Comparison of ENCODE assay signal across 12 cellular contexts in genomic region chr16:89155184-89155679, GRCh38. TPM values are rescaled to one million over a fixed set of nuclear protein-coding genes. Genes with fewer than 3 reads are reported as not detected.
DNase-seq lines count a peak whose midpoint lies in the region; ATAC-seq, FAIRE-seq and TF ChIP-seq lines count a peak whose summit lies in the region.
"Had no signal": no experiment of that assay in that cellular context is flagged by ENCODE, and none has a peak within 500 bp of the region (broad histone marks: within the 10 kb centered on the region; RNA-seq: fewer than 3 reads in every experiment).

No MANE protein-coding gene starts in this region.

- no peak overlapping the region for H3K14ac ChIP-seq in H1 (ENCODE audit: insufficient read length)

- H2AK5ac ChIP-seq in H1 (ENCODE audit: low read depth, low read length): no peak overlapping the region

- H3K23me2 ChIP-seq in H1 (ENCODE audit: low read depth, low read length): no peaks in the 10 kb centered on the region; the same call in 1 of the 2 replicates

- ATAC-seq in lower lobe of right lung: peak; percentile 57 to 63
- ATAC-seq in GM19351 (IDR thresholded peaks at IDR 0.05; ENCODE audit: unreplicated experiment): no peak
- ATAC-seq: stimulated activated naive B cell treated with anti-CD40 and anti-IgM and Interleukin-4, amounts not matched to agents 10 μg/mL and 1 μg/mL and 100 μg/mL, for 72 hours had no signal

- H3K4me2 ChIP-seq in H1 (ENCODE audit: insufficient read depth in 1 of 2, low read depth in 2 of 2, low read length in 2 of 2): no peak overlapping the region

- no peaks in the 10 kb centered on the region for H3K79me2 ChIP-seq in H1 (ENCODE audit: control insufficient read depth in 1 of 2, insufficient read depth in 2 of 2, low read length in 2 of 2)

- no peak overlapping the region for H4K8ac ChIP-seq in H1 (ENCODE audit: extremely low read depth, insufficient read depth, low read length)

- no peak overlapping the region for H3K18ac ChIP-seq in H1 (ENCODE audit: extremely low read depth, low read length)

- no peak overlapping the region for H2BK15ac ChIP-seq in H1 (ENCODE audit: low read length)

- 90% methylated on average over 12 of the region's 19 CpGs; no CpG with 5 or more reads in 1 of the 2 experiments for WGBS in H1 (ENCODE audit: extremely low coverage in 1 of 2, insufficient coverage in 1 of 2, insufficient read length in 1 of 2, insufficient replicate concordance in 2 of 2, low coverage in 1 of 2, low lambda C conversion rate in 2 of 2, missing lambda C conversion rate in 1 of 2), 2 experiments
- WGBS in tibial nerve, 2 donors: 10 to 11% methylated on average over 18 to 19 of the region's 19 CpGs

- H3K23ac ChIP-seq in H1 (ENCODE audit: insufficient read length): no peak overlapping the region

- TF ChIP-seq CTCF in H1 (IDR thresholded peaks at IDR 0.05; ENCODE audit: control extremely low read depth in 1 of 3, insufficient read depth in 1 of 3, low read depth in 1 of 3, low read length in 3 of 3) (no peak), lower lobe of right lung (IDR thresholded peaks at IDR 0.05) (no peak), tibial nerve (IDR thresholded peaks at IDR 0.05) (no peak)

- no peak overlapping the region for H2BK12ac ChIP-seq in H1 (ENCODE audit: low read depth, low read length)

- H4K20me1 ChIP-seq in H1 (replicated peaks in 1 of 2; ENCODE audit: control insufficient read depth in 1 of 2, insufficient read depth in 2 of 2, low read length in 2 of 2): peaks cover 0 to 4% of the 10 kb centered on the region in 2 experiments

- no peak for TF ChIP-seq POLR2A in H1 (IDR thresholded peaks at IDR 0.05; ENCODE audit: control extremely low read depth in 1 of 2, low read depth in 2 of 2, low read length in 2 of 2)
- no peak for TF ChIP-seq POLR2A in tibial nerve (IDR thresholded peaks at IDR 0.05)

- H3K4me3 ChIP-seq in H1 (ENCODE audit: extremely low read depth in 1 of 4, insufficient read depth in 2 of 4, low read depth in 3 of 4, low read length in 4 of 4) (no peak overlapping the region), lower lobe of right lung (no peak overlapping the region), tibial nerve (no peak overlapping the region), HAP-1 (no peak overlapping the region)

- no peak overlapping the region for H2BK20ac ChIP-seq in H1 (ENCODE audit: low read length)

- FAIRE-seq in H1 (lab: Jason Lieb, UNC): no peak

- peaks cover 0 to 6% (median 1%) of the 10 kb centered on the region in 4 experiments; a peak in 2 of 7 replicates for H3K27me3 ChIP-seq in H1 (replicated peaks in 1 of 4; ENCODE audit: control insufficient read depth in 3 of 4, extremely low read depth in 1 of 4, insufficient read depth in 3 of 4, low read length in 3 of 4)
- no peaks in the 10 kb centered on the region for H3K27me3 ChIP-seq in lower lobe of right lung (ENCODE audit: low read depth)
- H3K27me3 ChIP-seq in tibial nerve: no peaks in the 10 kb centered on the region
- H3K27me3 ChIP-seq in HAP-1 (ENCODE audit: low read depth): no peaks in the 10 kb centered on the region

- H3K4me1 ChIP-seq in H1 (replicated peaks in 1 of 4; ENCODE audit: control insufficient read depth in 3 of 4, insufficient read depth in 4 of 4, low read length in 3 of 4) (no peaks in the 10 kb centered on the region), lower lobe of right lung (peaks cover 27% of the 10 kb centered on the region), tibial nerve (peaks cover 0 to 35% (median 16%) of the 10 kb centered on the region in 4 donors), HAP-1 (no peaks in the 10 kb centered on the region)

- no peak overlapping the region for H2AFZ ChIP-seq in H1 (ENCODE audit: low read length)

- CTCF ChIA-PET in H1 (lab: Charles Lee; ENCODE audit: partially characterized antibody): interaction anchor here (0.6 to 2.4 kb wide), 5 partner anchors 10 to 212 kb away, joined by 3 to 8 read pairs (median 3); no protein-coding TSS in a partner anchor

- no peak overlapping the region for H4K91ac ChIP-seq in H1 (replicated peaks; ENCODE audit: insufficient read length, low read length)

- POLR2A ChIA-PET in H1 (lab: Charles Lee; ENCODE audit: partially characterized antibody): interaction anchor here (0.9 to 2.4 kb wide), 9 partner anchors 9 to 62 kb away, joined by 3 to 7 read pairs (median 4); partner anchors contain the start of gene ACSF3

- no peak overlapping the region for H2BK5ac ChIP-seq in H1 (ENCODE audit: low read depth, low read length)

- H3K9ac ChIP-seq in H1 (replicated peaks in 1 of 4; ENCODE audit: extremely low read depth in 1 of 4, low read depth in 3 of 4, low read length in 3 of 4): no peak overlapping the region

- H2BK120ac ChIP-seq in H1 (replicated peaks; ENCODE audit: low read depth, low read length): no peak overlapping the region

- H3K4ac ChIP-seq in H1 (replicated peaks; ENCODE audit: insufficient read length, low read depth, low read length): no peak overlapping the region

- intact Hi-C loops in lower lobe of right lung (cut with DNase I): no loop called here

- no peak overlapping the region for H3K27ac ChIP-seq in H1 (ENCODE audit: low read depth, low read length)
- no peak overlapping the region for H3K27ac ChIP-seq in lower lobe of right lung
- peak overlapping the region in 3 of 4 donors; percentile 42 to 81 (median 65) for H3K27ac ChIP-seq in tibial nerve

- no peaks in the 10 kb centered on the region for H3K79me1 ChIP-seq in H1 (ENCODE audit: low read depth, low read length)

- H3K36me3 ChIP-seq in H1 (ENCODE audit: control insufficient read depth in 2 of 4, insufficient read depth in 4 of 4, low read length in 3 of 4) (peaks cover 0 to 3% (median 0%) of the 10 kb centered on the region in 4 experiments; a peak in 3 of 8 replicates), lower lobe of right lung (peaks cover 19% of the 10 kb centered on the region), tibial nerve (peaks cover 0 to 38% (median 0%) of the 10 kb centered on the region in 3 donors), HAP-1 (replicated peaks) (peaks cover 2% of the 10 kb centered on the region; the same call in 1 of the 2 replicates)

- in situ Hi-C loops in HAP-1 (cut with MboI; ENCODE audit: low sequenced_read_pairs): no loop called here

- no peak overlapping the region for H4K5ac ChIP-seq in H1 (ENCODE audit: insufficient read length, low read depth, low read length)

- no peak for TF ChIP-seq EP300 in H1 (IDR thresholded peaks at IDR 0.05; ENCODE audit: borderline replicate concordance in 1 of 2, low read depth in 2 of 2, low read length in 2 of 2)
- peak in 1 of 2 donors; percentile 72 for TF ChIP-seq EP300 in tibial nerve (IDR thresholded peaks at IDR 0.05)

- H3K9me3 ChIP-seq in H1 (ENCODE audit: insufficient read depth in 2 of 2, low read depth in 1 of 2, low read length in 1 of 2) (peaks cover 15 to 24% of the 10 kb centered on the region in 2 experiments), lower lobe of right lung (no peaks in the 10 kb centered on the region), tibial nerve (no peaks in the 10 kb centered on the region), HAP-1 (no peaks in the 10 kb centered on the region)

- peak; percentile 71 for DNase-seq in HK-2 (ENCODE audit: unreplicated experiment)
- DNase-seq in H1 (ENCODE audit: low read depth in 1 of 2, low spot score in 2 of 2): no peak
- peak; percentile 68 for DNase-seq in lower lobe of right lung
- peak; percentile 43 to 73 for DNase-seq in tibial nerve (ENCODE audit: low spot score in 2 of 2)
- DNase-seq in stimulated activated CD4-positive, alpha-beta T cell treated with anti-CD3 and anti-CD28 coated beads, Interleukin-2, amount 100 ng/mL, for 48 hours: no peak
- DNase-seq in KG1 (lab: John Stamatoyannopoulos, UW): no peak
- no peak for DNase-seq in HAP-1 (ENCODE audit: low spot score in 2 of 2)
- DNase-seq: effector memory CD4-positive, alpha-beta T cell; nephron progenitor cell; stimulated activated naive B cell treated with anti-CD40 and anti-IgM and Interleukin-4, amounts not matched to agents 10 μg/mL and 1 μg/mL and 100 μg/mL, for 72 hours had no signal

- H3K56ac ChIP-seq in H1 (replicated peaks; ENCODE audit: insufficient read length, low read depth, low read length): no peak overlapping the region

- no peak for TF ChIP-seq RAD21 in H1 (IDR thresholded peaks at IDR 0.05 in 1 of 2, conservative IDR thresholded peaks at IDR 0.05 in 1 of 2; ENCODE audit: low read depth in 2 of 2, low read length in 2 of 2)

TF ChIP-seq in H1, 55 proteins besides CTCF, POLR2A, EP300 and RAD21:
- TF ChIP-seq KDM1A (IDR thresholded peaks at IDR 0.05; ENCODE audit: borderline replicate concordance, low read length) (no peak), POLR2AphosphoS5 (IDR thresholded peaks at IDR 0.05; ENCODE audit: low read depth, low read length) (peak; percentile 32; the same call in 1 of the 2 replicates)

RNA-seq across cellular contexts. Expression of gene CDH15, which starts 16.3 kb away (rescaled TPM):
- 0.65 and 0.82 TPM in 2 replicates for total RNA-seq in H1 (2021; fragmentation: NEBNext Ultra II Directional; extraction: Animal tissue kit (Norgen Biotek cat#: 25700))
- polyA plus RNA-seq in H1 (2011; rRNA removed): 0.50 and 0.60 TPM in 2 replicates
- polyA plus RNA-seq in H1 (2011; cell fraction: cytosol; rRNA removed): 0.59 TPM
- 1.0 TPM for polyA plus RNA-seq in H1 (2011; cell fraction: nucleus; rRNA removed)
- 0.33 to 0.53 TPM (median 0.35 TPM) in 4 replicates for polyA plus RNA-seq in H1 (2012, experiment 1 of 2)
- 0.35 TPM for polyA plus RNA-seq in H1 (2012, experiment 2 of 2)
- polyA plus RNA-seq in H1 (2013, experiment 1 of 2): 0.65 TPM
- 0.57 TPM for polyA plus RNA-seq in H1 (2013, experiment 2 of 2)
- polyA minus RNA-seq in H1 (2011; rRNA and poly(A)+ RNA removed): 0.07 TPM in 1 of 2 replicates, not detected in the other
- polyA minus RNA-seq in H1 (2011; cell fraction: cytosol; rRNA and poly(A)+ RNA removed): 0.73 TPM
- 0.60 TPM for polyA minus RNA-seq in H1 (2011; cell fraction: nucleus; rRNA and poly(A)+ RNA removed)
- total RNA-seq in lower lobe of right lung (0.50 TPM), tibial nerve (1 to 10 TPM in 2 of 4 donors, under 1 TPM in 2; 0.84 to 8.1 (median 1.9) TPM)
- total RNA-seq: activated CD8-positive, alpha-beta memory T cell treated with anti-CD3 and anti-CD28 coated beads for 36 hours had no signal

RNA-seq across cellular contexts. Expression of gene SLC22A31, which starts 45.1 kb away (rescaled TPM):
- total RNA-seq in H1 (2021; fragmentation: NEBNext Ultra II Directional; extraction: Animal tissue kit (Norgen Biotek cat#: 25700)): 10.6 and 11.1 TPM in 2 replicates
- 7.7 and 7.9 TPM in 2 replicates for polyA plus RNA-seq in H1 (2011; rRNA removed)
- polyA plus RNA-seq in H1 (2011; cell fraction: cytosol; rRNA removed): 6.7 TPM
- 50.6 TPM for polyA plus RNA-seq in H1 (2011; cell fraction: nucleus; rRNA removed)
- 5.9 to 13.0 TPM (median 10.2 TPM) in 4 replicates for polyA plus RNA-seq in H1 (2012, experiment 1 of 2)
- polyA plus RNA-seq in H1 (2012, experiment 2 of 2): 5.9 TPM
- 7.2 TPM for polyA plus RNA-seq in H1 (2013, experiment 1 of 2)
- 7.0 TPM for polyA plus RNA-seq in H1 (2013, experiment 2 of 2)
- 1.2 and 2.6 TPM in 2 replicates for polyA minus RNA-seq in H1 (2011; rRNA and poly(A)+ RNA removed)
- 3.0 TPM for polyA minus RNA-seq in H1 (2011; cell fraction: cytosol; rRNA and poly(A)+ RNA removed)
- polyA minus RNA-seq in H1 (2011; cell fraction: nucleus; rRNA and poly(A)+ RNA removed): 10.6 TPM
- 132 TPM for total RNA-seq in lower lobe of right lung
- 1 to 10 TPM in 2 of 4 donors, not detected in 2; 1.4 to 3.3 TPM for total RNA-seq in tibial nerve
- total RNA-seq: activated CD8-positive, alpha-beta memory T cell treated with anti-CD3 and anti-CD28 coated beads for 36 hours had no signal

Comparison
In these comparisons a context has a peak if more than half of its experiments do, and no peak if none do; other contexts are left out.
1. DNase-seq: peak in HK-2 (single experiment), lower lobe of right lung (single experiment) and tibial nerve (2 of 2); none in H1 (0 of 2), stimulated activated CD4-positive, alpha-beta T cell treated with anti-CD3 and anti-CD28 coated beads, Interleukin-2, amount 100 ng/mL, for 48 hours (0 of 2), KG1 (single experiment) and HAP-1 (0 of 2).
2. H3K27ac ChIP-seq: peak in tibial nerve (3 of 4); none in H1 (single experiment) and lower lobe of right lung (single experiment).
3. RNA of gene SLC22A31, which starts 45.1 kb away (total RNA-seq): 132 TPM in lower lobe of right lung (single experiment); 10.6 to 11.1 TPM in H1 and 1.4 to 3.3 TPM in tibial nerve; every median in the first group is over 10 times any median in the second.